Comparison of ENCODE assay signal across 10 cellular contexts in the genomic region with DNA sequence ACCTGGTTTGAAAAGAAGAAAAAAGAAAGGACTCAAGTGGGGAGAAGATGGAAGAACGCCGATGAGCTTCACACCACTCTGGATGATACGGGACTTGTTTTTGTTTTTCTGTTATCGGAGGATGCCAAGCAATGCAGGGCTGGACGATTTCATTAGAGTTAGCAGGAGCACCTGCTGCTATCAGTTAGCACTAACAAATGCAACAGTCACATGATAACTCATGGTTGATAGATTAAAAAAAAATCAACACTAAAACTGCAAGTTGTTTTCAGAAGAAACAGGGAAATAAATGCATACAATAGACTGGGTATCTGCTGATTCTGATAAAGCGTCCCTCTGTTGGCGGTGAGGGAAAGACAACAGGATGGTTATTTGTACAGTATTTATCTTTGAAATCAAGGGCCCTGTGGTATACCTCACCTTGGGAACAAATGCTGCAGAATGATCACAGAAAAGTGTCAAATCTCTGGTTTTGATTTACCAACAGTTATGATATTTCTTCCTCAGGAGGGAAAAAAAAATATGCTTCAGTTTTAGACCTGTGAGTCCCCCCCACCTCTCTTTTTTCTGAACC.
A peak's percentile ranks its signal among the peaks of the same experiment; 100 is the strongest.
DNase-seq lines count a peak whose midpoint lies in the region; ATAC-seq, FAIRE-seq and TF ChIP-seq lines count a peak whose summit lies in the region.
"Had no signal": no experiment of that assay in that cellular context is flagged by ENCODE, and none has a peak within 500 bp of the region (broad histone marks: within the 10 kb centered on the region; RNA-seq: fewer than 3 reads in every experiment).

No MANE protein-coding gene starts in this region.

- POLR2A ChIA-PET in activated CD4-positive, alpha-beta T cell treated with anti-CD3 and anti-CD28 coated beads for 36 hours (lab: Charles Lee) = interaction anchor here (0.6 to 0.8 kb wide), 3 partner anchors 10 to 694 kb away, joined by 3 to 6 read pairs (median 3); no protein-coding TSS in a partner anchor
- POLR2A ChIA-PET in HepG2 (lab: Yijun Ruan, JAX) = no interaction called here

- H3K4me3 Mint-ChIP-seq in activated CD4-positive, alpha-beta T cell treated with anti-CD3 and anti-CD28 coated beads for 36 hours = peak overlapping the region; percentile 18
- H3K4me3 Mint-ChIP-seq in activated T-helper 1 cell treated with anti-CD3 and anti-CD28 coated beads, Interleukin-12 subunit alpha, Interleukin-12 subunit beta, Interleukin-2, Interleukin-4 antibody, amounts not matched to agents 30 ng/mL and 10 ng/mL and 1 ng/mL, durations not matched to agents 14 hours and 24 hours and 36 hours = no peak overlapping the region
- H3K4me3 Mint-ChIP-seq in stimulated activated memory B cell treated with anti-CD40 and anti-IgM and Interleukin-4, amounts not matched to agents 10 μg/mL and 1 μg/mL and 100 μg/mL, for 72 hours = no peak overlapping the region

- H3K9me3 Mint-ChIP-seq in activated CD4-positive, alpha-beta T cell treated with anti-CD3 and anti-CD28 coated beads for 36 hours (ENCODE audit: low read depth) = peaks cover 3% of the 10 kb centered on the region
- H3K9me3 Mint-ChIP-seq in activated T-helper 1 cell treated with anti-CD3 and anti-CD28 coated beads, Interleukin-12 subunit alpha, Interleukin-12 subunit beta, Interleukin-2, Interleukin-4 antibody, amounts not matched to agents 30 ng/mL and 10 ng/mL and 1 ng/mL, durations not matched to agents 14 hours and 24 hours and 36 hours = peaks cover 7% of the 10 kb centered on the region
- no peaks in the 10 kb centered on the region for H3K9me3 Mint-ChIP-seq in stimulated activated memory B cell treated with anti-CD40 and anti-IgM and Interleukin-4, amounts not matched to agents 10 μg/mL and 1 μg/mL and 100 μg/mL, for 72 hours

- no peak for FAIRE-seq in HepG2 (lab: Jason Lieb, UNC)

- in situ Hi-C loops in HepG2 (cut with HindIII; ENCODE audit: extremely low pct_ligation_motif_present, low pct_unique_long_range_greater_than_20kb) = loop anchor here (10.0 kb wide), 1 partner anchor 586 kb away; no protein-coding TSS in a partner anchor

- no peak overlapping the region for H3K4me3 ChIP-seq in HepG2 (replicated peaks in 1 of 3; ENCODE audit: insufficient read depth in 1 of 3, low read depth in 2 of 3, low read length in 3 of 3)

- peaks cover 49% of the 10 kb centered on the region for H3K4me1 ChIP-seq in HepG2 (ENCODE audit: insufficient read depth, low read length)

- H3K79me2 ChIP-seq in HepG2 (ENCODE audit: insufficient read depth, low read length) = peaks cover 38% of the 10 kb centered on the region

- H3K27me3 Mint-ChIP-seq in activated CD4-positive, alpha-beta T cell treated with anti-CD3 and anti-CD28 coated beads for 36 hours = no peaks in the 10 kb centered on the region
- no peaks in the 10 kb centered on the region for H3K27me3 Mint-ChIP-seq in activated T-helper 1 cell treated with anti-CD3 and anti-CD28 coated beads, Interleukin-12 subunit alpha, Interleukin-12 subunit beta, Interleukin-2, Interleukin-4 antibody, amounts not matched to agents 30 ng/mL and 10 ng/mL and 1 ng/mL, durations not matched to agents 14 hours and 24 hours and 36 hours (ENCODE audit: insufficient read depth)
- no peaks in the 10 kb centered on the region for H3K27me3 Mint-ChIP-seq in stimulated activated memory B cell treated with anti-CD40 and anti-IgM and Interleukin-4, amounts not matched to agents 10 μg/mL and 1 μg/mL and 100 μg/mL, for 72 hours

- BruUV-seq in HepG2 (replicated peaks; lab: Mats Ljungman, UMichigan) = no TSS peak

- H2AFZ ChIP-seq in HepG2 (ENCODE audit: low read length) = no peak overlapping the region

- H3K4me2 ChIP-seq in HepG2 (ENCODE audit: low read depth, low read length) = no peak overlapping the region

- TF ChIP-seq POLR2A in HepG2 (IDR thresholded peaks at IDR 0.05; ENCODE audit: insufficient read depth in 1 of 2, low read depth in 2 of 2, low read length in 2 of 2) = no peak

- TF ChIP-seq EP300 in HepG2 (IDR thresholded peaks at IDR 0.05; ENCODE audit: low read depth in 2 of 2, low read length in 2 of 2) (no peak), HepG2 (CRISPR knock-in tag; IDR thresholded peaks at IDR 0.05; ENCODE audit: borderline replicate concordance) (no peak)

- H3K36me3 ChIP-seq in HepG2 (replicated peaks in 1 of 2; ENCODE audit: control insufficient read depth in 1 of 2, insufficient read depth in 2 of 2, low read length in 2 of 2) = peaks cover 1 to 18% of the 10 kb centered on the region in 2 experiments; a peak in 3 of 5 replicates

- CTCF ChIA-PET in activated CD4-positive, alpha-beta T cell treated with anti-CD3 and anti-CD28 coated beads for 36 hours (lab: Charles Lee) = interaction anchor here (0.8 to 1.8 kb wide), 5 partner anchors 11 to 578 kb away, joined by 3 to 7 read pairs (median 4); no protein-coding TSS in a partner anchor
- CTCF ChIA-PET in HepG2 (lab: Yijun Ruan, JAX; ENCODE audit: low intra/inter-chr PET ratio, low total read pairs) = no interaction called here

- no peak for DNase-seq in activated CD4-positive, alpha-beta T cell treated with anti-CD3 and anti-CD28 coated beads for 36 hours
- no peak for DNase-seq in activated CD4-positive, alpha-beta T cell treated with anti-CD3 and anti-CD28 coated beads, Interleukin-2, amount 50 U/mL, for 4 hours
- no peak for DNase-seq in activated T-helper 1 cell treated with anti-CD3 and anti-CD28 coated beads, Interleukin-12 subunit alpha, Interleukin-12 subunit beta, Interleukin-2, Interleukin-4 antibody, amounts not matched to agents 30 ng/mL and 10 ng/mL and 1 ng/mL, durations not matched to agents 14 hours and 24 hours and 36 hours (ENCODE audit: low spot score)
- DNase-seq in HepG2 (ENCODE audit: low spot score) = no peak
- DNase-seq in kidney glomerular epithelial cell (lab: John Stamatoyannopoulos, UW) = no peak
- no peak for DNase-seq in NCI-H446 (lab: John Stamatoyannopoulos, UW)
- DNase-seq in DMS79 (lab: John Stamatoyannopoulos, UW) = no peak
- DNase-seq: HCEC 1CT, NCI-H1092 had no signal

- H3K27ac ChIP-seq in HepG2 (ENCODE audit: extremely low read length, insufficient read depth, low read length) = no peak overlapping the region

- H3K36me3 Mint-ChIP-seq in activated CD4-positive, alpha-beta T cell treated with anti-CD3 and anti-CD28 coated beads for 36 hours (ENCODE audit: low read depth) = peaks cover 37% of the 10 kb centered on the region
- H3K36me3 Mint-ChIP-seq in activated T-helper 1 cell treated with anti-CD3 and anti-CD28 coated beads, Interleukin-12 subunit alpha, Interleukin-12 subunit beta, Interleukin-2, Interleukin-4 antibody, amounts not matched to agents 30 ng/mL and 10 ng/mL and 1 ng/mL, durations not matched to agents 14 hours and 24 hours and 36 hours (ENCODE audit: low read depth) = peaks cover 23% of the 10 kb centered on the region
- peaks cover 12% of the 10 kb centered on the region for H3K36me3 Mint-ChIP-seq in stimulated activated memory B cell treated with anti-CD40 and anti-IgM and Interleukin-4, amounts not matched to agents 10 μg/mL and 1 μg/mL and 100 μg/mL, for 72 hours

- TF ChIP-seq RAD21 in HepG2 (CRISPR knock-in tag; IDR thresholded peaks at IDR 0.05) = no peak

- H3K27ac Mint-ChIP-seq in activated CD4-positive, alpha-beta T cell treated with anti-CD3 and anti-CD28 coated beads for 36 hours = peak overlapping the region; percentile 79
- H3K27ac Mint-ChIP-seq in activated T-helper 1 cell treated with anti-CD3 and anti-CD28 coated beads, Interleukin-12 subunit alpha, Interleukin-12 subunit beta, Interleukin-2, Interleukin-4 antibody, amounts not matched to agents 30 ng/mL and 10 ng/mL and 1 ng/mL, durations not matched to agents 14 hours and 24 hours and 36 hours = peak overlapping the region; percentile 8
- H3K27ac Mint-ChIP-seq in stimulated activated memory B cell treated with anti-CD40 and anti-IgM and Interleukin-4, amounts not matched to agents 10 μg/mL and 1 μg/mL and 100 μg/mL, for 72 hours = peak overlapping the region; percentile 65

- peaks cover 5% of the 10 kb centered on the region; the same call in 1 of the 2 replicates for H4K20me1 ChIP-seq in HepG2 (ENCODE audit: insufficient read depth, low read length)

- H3K27me3 ChIP-seq in HepG2 (ENCODE audit: control insufficient read depth in 1 of 2, insufficient read depth in 2 of 2, low read length in 2 of 2) = no peaks in the 10 kb centered on the region

- no peaks in the 10 kb centered on the region for H3K9me3 ChIP-seq in HepG2 (ENCODE audit: low read length)

- ATAC-seq in activated CD4-positive, alpha-beta T cell treated with anti-CD3 and anti-CD28 coated beads for 36 hours = no peak
- peak; percentile 32; the same call in 1 of the 3 replicates for ATAC-seq in HepG2
- ATAC-seq in stimulated activated memory B cell treated with anti-CD40 and anti-IgM and Interleukin-4, amounts not matched to agents 10 μg/mL and 1 μg/mL and 100 μg/mL, for 72 hours = no peak

- no peak overlapping the region for H3K9ac ChIP-seq in HepG2 (ENCODE audit: insufficient read depth, low read depth, low read length)

- intact Hi-C loops in activated CD4-positive, alpha-beta T cell treated with anti-CD3 and anti-CD28 coated beads for 36 hours (cut with DNase I, micrococcal nuclease) = loop anchor here in 1 of 2 experiments (5.0 kb wide), 1 partner anchor 579 kb away; no protein-coding TSS in a partner anchor
- intact Hi-C loops in activated T-helper 1 cell treated with anti-CD3 and anti-CD28 coated beads, Interleukin-12 subunit alpha, Interleukin-12 subunit beta, Interleukin-2, Interleukin-4 antibody, amounts not matched to agents 30 ng/mL and 10 ng/mL and 1 ng/mL, durations not matched to agents 14 hours and 24 hours and 36 hours (cut with micrococcal nuclease) = loop anchor here (10.0 kb wide), 1 partner anchor 454 kb away; no protein-coding TSS in a partner anchor
- intact Hi-C loops in HepG2 (cut with micrococcal nuclease; ENCODE audit: unreplicated experiment) = loop anchor here (5.0 kb wide), 2 partner anchors 54 to 644 kb away; no protein-coding TSS in a partner anchor

- H3K4me1 Mint-ChIP-seq in activated CD4-positive, alpha-beta T cell treated with anti-CD3 and anti-CD28 coated beads for 36 hours = peaks cover 75% of the 10 kb centered on the region
- peaks cover 63% of the 10 kb centered on the region for H3K4me1 Mint-ChIP-seq in activated T-helper 1 cell treated with anti-CD3 and anti-CD28 coated beads, Interleukin-12 subunit alpha, Interleukin-12 subunit beta, Interleukin-2, Interleukin-4 antibody, amounts not matched to agents 30 ng/mL and 10 ng/mL and 1 ng/mL, durations not matched to agents 14 hours and 24 hours and 36 hours (ENCODE audit: low read depth)
- peaks cover 48% of the 10 kb centered on the region for H3K4me1 Mint-ChIP-seq in stimulated activated memory B cell treated with anti-CD40 and anti-IgM and Interleukin-4, amounts not matched to agents 10 μg/mL and 1 μg/mL and 100 μg/mL, for 72 hours

- TF ChIP-seq CTCF in HepG2 (CRISPR knock-in tag; IDR thresholded peaks at IDR 0.05) = no peak

- 94% methylated on average over 7 of the region's 7 CpGs for WGBS in HepG2 (ENCODE audit: low lambda C conversion rate)

TF ChIP-seq in HepG2, 621 proteins besides CTCF, POLR2A, EP300 and RAD21 (continues in another document):
- TF ChIP-seq ZBTB1 (CRISPR knock-in tag; IDR thresholded peaks at IDR 0.05; ENCODE audit: borderline replicate concordance) (no peak), TAF1 (CRISPR knock-in tag; IDR thresholded peaks at IDR 0.05) (no peak), KMT2A (CRISPR knock-in tag; IDR thresholded peaks at IDR 0.05) (no peak)

Comparison
In these comparisons a context has a peak if more than half of its experiments do, and no peak if none do; other contexts are left out.
1. H3K27ac Mint-ChIP-seq: peak in every context shown above with its lines; median percentile 79 in activated CD4-positive, alpha-beta T cell treated with anti-CD3 and anti-CD28 coated beads for 36 hours; 65 in stimulated activated memory B cell treated with anti-CD40 and anti-IgM and Interleukin-4, amounts not matched to agents 10 μg/mL and 1 μg/mL and 100 μg/mL, for 72 hours; 8 in activated T-helper 1 cell treated with anti-CD3 and anti-CD28 coated beads, Interleukin-12 subunit alpha, Interleukin-12 subunit beta, Interleukin-2, Interleukin-4 antibody, amounts not matched to agents 30 ng/mL and 10 ng/mL and 1 ng/mL, durations not matched to agents 14 hours and 24 hours and 36 hours.